Comparison of ENCODE assay signal across 17 cellular contexts in the genomic region with DNA sequence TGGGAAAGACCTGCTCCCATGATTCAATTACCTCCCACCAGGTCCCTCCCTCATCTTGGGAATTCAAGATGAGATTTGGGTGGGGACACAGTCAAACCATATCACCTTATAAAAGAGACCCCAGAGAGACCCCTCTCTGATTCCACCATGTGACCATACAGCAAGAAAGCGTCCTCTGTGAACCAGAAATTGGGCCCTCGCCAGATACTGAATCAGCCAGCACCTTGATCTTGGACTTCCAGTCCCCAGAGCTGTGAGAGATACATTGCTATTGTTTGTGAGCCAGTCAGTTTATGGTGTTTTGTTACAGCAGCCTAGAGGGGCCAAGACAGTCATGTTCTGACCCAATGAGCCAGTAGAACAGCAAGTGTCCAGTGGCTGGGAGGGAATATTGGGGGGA.
DNase-seq lines count a peak whose midpoint lies in the region; ATAC-seq and TF ChIP-seq lines count a peak whose summit lies in the region.
"Had no signal": no experiment of that assay in that cellular context is flagged by ENCODE, and none has a peak within 500 bp of the region (broad histone marks: within the 10 kb centered on the region; RNA-seq: fewer than 3 reads in every experiment).

No MANE protein-coding gene starts in this region.

- no peaks in the 10 kb centered on the region for H3K79me2 ChIP-seq in DND-41 (ENCODE audit: insufficient read depth, low read length)

- DNase-seq in DND-41 (no peak), kidney tubule cell (ENCODE audit: low spot score) (peak; percentile 3), glomerular visceral epithelial cell (ENCODE audit: extremely low spot score) (no peak), uterus (no peak)
- DNase-seq: AML-193; Caco-2; Calu3; CD4-positive, alpha-beta T cell; CD8-positive, alpha-beta T cell; DMS79 treated with DMSO at 0.1 percent for 48 hours; EL; GDM1 had no signal

- peaks cover 22% of the 10 kb centered on the region for H3K4me1 ChIP-seq in BLaER1
- H3K4me1 ChIP-seq in DND-41 (ENCODE audit: insufficient read depth, low read length), result peaks cover 18% of the 10 kb centered on the region
- H3K4me1 ChIP-seq in uterus, result no peaks in the 10 kb centered on the region
- H3K4me1 ChIP-seq: A549, Caco-2 had no signal

- TF ChIP-seq POLR2A in uterus (IDR thresholded peaks at IDR 0.05), result no peak

- no peak for ATAC-seq in DND-41 (ENCODE audit: insufficient read depth, low read depth)
- ATAC-seq: A549; CD8-positive, alpha-beta T cell; GM12878 had no signal

- H3K36me3 ChIP-seq in BLaER1 (no peaks in the 10 kb centered on the region), DND-41 (ENCODE audit: insufficient read depth, low read length) (no peaks in the 10 kb centered on the region), uterus (no peaks in the 10 kb centered on the region)

- H3K27me3 ChIP-seq in BLaER1, result no peaks in the 10 kb centered on the region
- H3K27me3 ChIP-seq in DND-41 (ENCODE audit: insufficient read depth, low read length, poor library complexity), result no peaks in the 10 kb centered on the region
- no peaks in the 10 kb centered on the region for H3K27me3 ChIP-seq in uterus

- H3K9ac ChIP-seq in BLaER1, result no peak overlapping the region
- no peak overlapping the region for H3K9ac ChIP-seq in DND-41 (ENCODE audit: low read depth, low read length)

- H3K27ac ChIP-seq in BLaER1 (peak overlapping the region; percentile 31; the same call in 1 of the 2 replicates), DND-41 (ENCODE audit: low read length) (peak overlapping the region; percentile 39), uterus (no peak overlapping the region)
- H3K27ac ChIP-seq: 22Rv1, A549, C4-2B had no signal

- no peaks in the 10 kb centered on the region for H4K20me1 ChIP-seq in BLaER1
- no peaks in the 10 kb centered on the region for H4K20me1 ChIP-seq in DND-41 (ENCODE audit: insufficient read depth, low read length)

- no peak overlapping the region for H2AFZ ChIP-seq in DND-41 (ENCODE audit: low read depth, low read length)

- H3K4me3 ChIP-seq in BLaER1, result no peak overlapping the region
- H3K4me3 ChIP-seq in DND-41 (ENCODE audit: low read depth in 1 of 2, low read length in 2 of 2), result no peak overlapping the region
- no peak overlapping the region for H3K4me3 ChIP-seq in uterus
- H3K4me3 ChIP-seq: A549, GM12878 had no signal

- H3K4me2 ChIP-seq in BLaER1 (peak overlapping the region; percentile 44; the same call in 1 of the 2 replicates), DND-41 (ENCODE audit: insufficient read depth, low read length) (no peak overlapping the region)
- H3K4me2 ChIP-seq: A549 had no signal

- TF ChIP-seq CTCF in DND-41 (IDR thresholded peaks at IDR 0.05; ENCODE audit: borderline replicate concordance, extremely low read depth, low read length, poor library complexity, severe bottlenecking), result no peak
- no peak for TF ChIP-seq CTCF in uterus (IDR thresholded peaks at IDR 0.05)

- intact Hi-C loops in uterus (cut with DNase I; ENCODE audit: low total_unique reads), result no loop called here

- no peaks in the 10 kb centered on the region for H3K9me3 ChIP-seq in BLaER1
- H3K9me3 ChIP-seq in DND-41 (ENCODE audit: insufficient read depth, low read length, severe bottlenecking), result no peaks in the 10 kb centered on the region
- no peaks in the 10 kb centered on the region for H3K9me3 ChIP-seq in uterus
- H3K9me3 ChIP-seq: A549 had no signal

Comparison
In these comparisons a context has a peak if more than half of its experiments do, and no peak if none do; other contexts are left out.
1. H3K27ac ChIP-seq: peak in BLaER1 (single experiment) and DND-41 (single experiment); none in uterus (0 of 2).